Comparison of ENCODE assay signal across 8 cellular contexts in the genomic region with DNA sequence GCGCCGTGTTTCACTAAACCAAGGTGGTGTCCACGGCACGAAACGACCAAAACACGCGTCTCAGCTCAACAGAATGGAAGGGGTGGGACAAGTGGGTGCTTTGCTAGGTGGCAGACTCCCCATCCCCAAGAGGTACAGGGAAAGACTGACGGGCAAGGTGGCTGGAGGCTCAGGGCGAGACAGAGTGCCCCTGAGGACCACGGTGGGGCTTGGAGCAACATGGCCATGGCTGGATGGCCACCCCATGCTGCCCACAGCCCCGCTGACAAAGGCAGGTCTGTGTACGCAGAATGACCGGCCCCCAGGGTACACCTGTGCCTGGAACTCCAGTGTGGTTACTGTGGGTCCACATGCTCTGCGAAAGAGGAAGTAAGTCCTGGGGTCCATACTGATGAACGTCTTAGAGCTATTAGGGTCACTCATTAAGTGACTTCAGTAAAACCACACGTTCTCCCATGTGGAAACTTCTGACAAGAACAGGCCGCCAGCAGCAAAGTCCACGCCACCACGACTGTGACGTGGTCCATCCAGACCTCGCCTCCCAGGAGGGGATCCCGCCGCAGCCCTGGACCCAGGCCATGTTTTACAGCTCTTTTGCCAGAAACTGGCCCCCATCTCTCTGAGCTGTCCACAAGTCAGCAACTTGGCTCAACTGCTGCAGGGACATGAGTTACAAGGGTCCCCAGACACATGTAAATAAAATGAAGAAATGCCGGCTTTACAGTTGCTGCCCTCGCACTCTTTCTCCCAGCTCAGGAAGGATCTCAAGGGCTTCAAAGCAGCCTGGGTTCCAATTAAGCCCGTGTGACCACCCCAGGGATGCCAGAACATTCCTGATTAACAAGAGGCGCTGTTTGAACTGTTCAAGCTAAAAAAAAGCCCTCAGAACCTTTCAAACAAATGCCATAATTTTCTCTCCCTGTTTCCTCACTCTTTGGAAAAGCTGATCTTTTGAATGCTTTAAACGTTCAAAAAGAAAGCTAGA.
DNase-seq lines count a peak whose midpoint lies in the region; ATAC-seq and TF ChIP-seq lines count a peak whose summit lies in the region.

No MANE protein-coding gene starts in this region.

- TF ChIP-seq EP300 in stomach (IDR thresholded peaks at IDR 0.05) = no peak

- intact Hi-C loops in cardiac septum (cut with DNase I) (no loop called here), body of pancreas (cut with DNase I) (no loop called here), left colon (cut with DNase I, micrococcal nuclease) (no loop called here), stomach (cut with DNase I; ENCODE audit: low total_unique reads) (no loop called here)

- no peaks in the 10 kb centered on the region for H3K36me3 ChIP-seq in body of pancreas (replicated peaks in 1 of 2; ENCODE audit: insufficient read depth in 1 of 2, low read depth in 2 of 2)
- peaks cover 0 to 23% (median 12%) of the 10 kb centered on the region in 4 donors for H3K36me3 ChIP-seq in stomach

- WGBS in body of pancreas, 2 donors = 91 to 93% methylated on average over 26 to 28 of the region's 28 CpGs
- 84 to 96% (median 89%) methylated on average over 24 to 28 of the region's 28 CpGs for WGBS in stomach, 5 donors

- DNase-seq in GM12865 (ENCODE audit: low read depth) (peak; percentile 77), GM20000 (ENCODE audit: low spot score) (peak; percentile 92), cardiac septum (ENCODE audit: low spot score) (peak; percentile 74), body of pancreas (no peak), left colon (no peak), stomach (no peak)
- no peak for DNase-seq in stimulated activated CD4-positive, alpha-beta T cell treated with anti-CD3 and anti-CD28 coated beads, Interleukin-4, amount 100 ng/mL, for 1 hour

- H3K4me1 ChIP-seq in body of pancreas = no peaks in the 10 kb centered on the region
- peaks cover 0 to 24% (median 2%) of the 10 kb centered on the region in 4 donors for H3K4me1 ChIP-seq in stomach

- no peak overlapping the region for H3K27ac ChIP-seq in body of pancreas
- no peak overlapping the region for H3K27ac ChIP-seq in stomach

- H3K9me3 ChIP-seq in body of pancreas (no peaks in the 10 kb centered on the region), stomach (no peaks in the 10 kb centered on the region)

- ATAC-seq in HG03196 (IDR thresholded peaks at IDR 0.05; ENCODE audit: unreplicated experiment) (peak; percentile 50), body of pancreas (no peak), left colon (no peak)

- no peak for TF ChIP-seq POLR2A in body of pancreas (IDR thresholded peaks at IDR 0.05)
- no peak for TF ChIP-seq POLR2A in stomach (IDR thresholded peaks at IDR 0.05)

- H3K27me3 ChIP-seq in body of pancreas (no peaks in the 10 kb centered on the region), stomach (no peaks in the 10 kb centered on the region)

- H3K4me3 ChIP-seq in GM12865 (ENCODE audit: low read depth, low read length) (no peak overlapping the region), body of pancreas (no peak overlapping the region), stomach (no peak overlapping the region)

- TF ChIP-seq CTCF in GM12865 (IDR thresholded peaks at IDR 0.05; ENCODE audit: insufficient read depth, low read depth, low read length, missing control alignments) = no peak
- TF ChIP-seq CTCF in GM20000 (IDR thresholded peaks at IDR 0.05; ENCODE audit: extremely low read depth, missing control alignments) = no peak
- TF ChIP-seq CTCF in body of pancreas (IDR thresholded peaks at IDR 0.05) = no peak
- no peak for TF ChIP-seq CTCF in stomach (IDR thresholded peaks at IDR 0.05)

Comparison
In these comparisons a context has a peak if more than half of its experiments do, and no peak if none do; other contexts are left out.
1. DNase-seq: peak in GM12865 (single experiment), GM20000 (single experiment) and cardiac septum (single experiment); none in body of pancreas (0 of 4), left colon (0 of 2), stomach (single experiment) and stimulated activated CD4-positive, alpha-beta T cell treated with anti-CD3 and anti-CD28 coated beads, Interleukin-4, amount 100 ng/mL, for 1 hour (single experiment).